33 cellular contexts compared by ENCODE assay signal in the genomic region with DNA sequence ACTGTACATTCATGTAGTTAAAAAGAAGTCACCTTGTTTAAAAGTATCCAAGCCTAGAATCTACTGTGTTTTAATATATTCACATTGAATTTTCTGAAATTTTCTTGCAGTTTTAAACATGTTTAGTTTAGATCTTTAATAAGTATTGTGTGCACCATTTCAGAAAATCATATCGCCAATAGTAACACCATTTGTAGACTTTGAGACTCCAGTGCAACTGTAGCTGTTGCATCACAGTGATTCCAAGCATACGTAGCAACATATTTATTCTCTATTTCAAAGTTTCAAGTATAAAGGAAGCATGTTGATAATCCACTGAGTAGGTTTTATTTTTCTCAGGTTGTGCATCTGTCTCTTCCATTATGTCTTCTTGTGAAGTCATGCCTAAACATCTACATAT.
"Had no signal": no experiment of that assay in that cellular context is flagged by ENCODE, and none has a peak within 500 bp of the region (broad histone marks: within the 10 kb centered on the region; RNA-seq: fewer than 3 reads in every experiment).

No MANE protein-coding gene starts in this region.

- FAIRE-seq: astrocyte, bronchial epithelial cell had no signal

- ATAC-seq: activated naive CD4-positive, alpha-beta T cell treated with anti-CD3 and anti-CD28 coated beads, Interleukin-2, amount 50 U/mL, for 72 hours; activated naive CD8-positive, alpha-beta T cell treated with anti-CD3 and anti-CD28 coated beads, Interleukin-2, amount 50 U/mL, for 24 hours; activated T-cell treated with anti-CD3 and anti-CD28 coated beads, Interleukin-2, amount 50 U/mL, for 4 hours; activated T-cell treated with anti-CD3 and anti-CD28 coated beads, Interleukin-2, amount 50 U/mL, for 72 hours; activated T-helper 17 cell treated with anti-CD3 and anti-CD28 coated beads, Interleukin-2, amount 50 U/mL, for 72 hours; body of pancreas had no signal

- DNase-seq: activated effector memory CD4-positive, alpha-beta T cell treated with anti-CD3 and anti-CD28 coated beads, Interleukin-2, amount 50 U/mL, for 16 hours; activated effector memory CD4-positive, alpha-beta T cell treated with Interleukin-2 at 50 U/mL for 16 hours; activated gamma-delta T cell; activated gamma-delta T cell treated with Interleukin-2 at 50 U/mL for 16 hours; activated naive CD4-positive, alpha-beta T cell; activated naive CD4-positive, alpha-beta T cell treated with anti-CD3 and anti-CD28 coated beads for 36 hours; activated naive CD4-positive, alpha-beta T cell treated with anti-CD3 and anti-CD28 coated beads, Interleukin-2, amount 10 ng/mL, durations not matched to agents 7 days and 5 days; activated naive CD4-positive, alpha-beta T cell treated with anti-CD3 and anti-CD28 coated beads, Interleukin-2, amount 50 U/mL, for 16 hours; activated naive CD4-positive, alpha-beta T cell treated with Interleukin-2 at 50 U/mL for 16 hours; activated naive CD8-positive, alpha-beta T cell treated with anti-CD3 and anti-CD28 coated beads for 36 hours; activated naive CD8-positive, alpha-beta T cell treated with anti-CD3 and anti-CD28 coated beads, Interleukin-2, amount 10 ng/mL, durations not matched to agents 7 days and 5 days; activated naive CD8-positive, alpha-beta T cell treated with anti-CD3 and anti-CD28 coated beads, Interleukin-2, amount 50 U/mL, for 24 hours; activated T-cell treated with anti-CD3 and anti-CD28 coated beads for 4 hours; activated T-cell treated with anti-CD3 and anti-CD28 coated beads, Interleukin-2, amount 50 U/mL, for 1 hour; activated T-cell treated with anti-CD3 and anti-CD28 coated beads, Interleukin-2, amount 50 U/mL, for 24 hours; activated T-cell treated with anti-CD3 and anti-CD28 coated beads, Interleukin-2, amount 50 U/mL, for 4 hours; activated T-cell treated with anti-CD3 and anti-CD28 coated beads, Interleukin-2, amount 50 U/mL, for 48 hours; activated T-cell treated with anti-CD3 and anti-CD28 coated beads, Interleukin-2, amount 50 U/mL, for 72 hours; adrenal gland; amniotic stem cell; aorta; body of pancreas; brain microvascular endothelial cell; caudate nucleus; central memory CD4-positive, alpha-beta T cell; cerebellar nuclear complex had no signal

- H3K4me1 ChIP-seq: adrenal gland, ascending aorta, breast epithelium had no signal

- H3K9me3 ChIP-seq: adrenal gland, ascending aorta, breast epithelium had no signal

- H3K4me3 ChIP-seq: adrenal gland, ascending aorta, body of pancreas, breast epithelium, cardiac muscle cell had no signal

- H3K27me3 ChIP-seq: adrenal gland, ascending aorta, body of pancreas, brain microvascular endothelial cell, breast epithelium, cardiac muscle cell had no signal

- H3K27ac ChIP-seq: adrenal gland, ascending aorta, body of pancreas, brain microvascular endothelial cell, breast epithelium, cardiac muscle cell had no signal

- H3K36me3 ChIP-seq: adrenal gland, ascending aorta, brain microvascular endothelial cell, breast epithelium, cardiac muscle cell had no signal
